ENCODE assay signal across 25 cellular contexts in the genomic region with DNA sequence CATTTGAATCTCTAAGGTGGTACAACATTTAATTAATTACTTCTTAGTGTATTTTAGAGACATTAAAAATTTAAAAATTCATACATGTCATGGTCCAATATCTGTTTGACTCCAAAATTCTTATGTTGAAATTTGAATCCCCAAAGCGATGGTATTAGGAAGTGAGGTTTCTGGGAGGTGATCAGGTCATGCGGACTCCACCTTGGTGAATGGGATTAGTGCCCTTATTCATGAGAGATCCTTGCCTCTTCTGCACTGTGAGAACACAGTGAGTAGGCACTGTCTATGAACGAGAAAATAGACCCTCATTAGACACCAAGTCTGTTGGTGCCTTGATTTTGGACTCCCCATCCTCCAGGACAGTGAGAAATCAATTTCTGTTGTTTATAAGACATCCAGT.
A peak's percentile ranks its signal among the peaks of the same experiment; 100 is the strongest.
DNase-seq lines count a peak whose midpoint lies in the region; ATAC-seq, FAIRE-seq and TF ChIP-seq lines count a peak whose summit lies in the region.
"Had no signal": no experiment of that assay in that cellular context is flagged by ENCODE, and none has a peak within 500 bp of the region (broad histone marks: within the 10 kb centered on the region; RNA-seq: fewer than 3 reads in every experiment).

No MANE protein-coding gene starts in this region.

- no peak overlapping the region for H2BK15ac ChIP-seq in IMR-90 (ENCODE audit: low read depth, low read length)

- dilution Hi-C loops in IMR-90 (cut with HindIII; ENCODE audit: low sequenced_read_pairs, unreplicated experiment) = no loop called here

- no peak overlapping the region for H2AK5ac ChIP-seq in IMR-90 (ENCODE audit: low read depth, low read length)

- H3K27me3 ChIP-seq in HepG2 (ENCODE audit: control insufficient read depth in 1 of 2, insufficient read depth in 2 of 2, low read length in 2 of 2) (no peaks in the 10 kb centered on the region), right lobe of liver (no peaks in the 10 kb centered on the region), IMR-90 (ENCODE audit: control insufficient read depth, insufficient read depth, low read length) (no peaks in the 10 kb centered on the region)
- H3K27me3 ChIP-seq: BE2C, BLaER1 had no signal

- peaks cover 7% of the 10 kb centered on the region for H3K79me2 ChIP-seq in HepG2 (ENCODE audit: insufficient read depth, low read length)

- no peak for TF ChIP-seq CTCF in HepG2 (CRISPR knock-in tag; IDR thresholded peaks at IDR 0.05)
- TF ChIP-seq CTCF in right lobe of liver (IDR thresholded peaks at IDR 0.05) = no peak
- no peak for TF ChIP-seq CTCF in IMR-90 (conservative IDR thresholded peaks at IDR 0.05; ENCODE audit: low read depth, low read length)

- H3K9ac ChIP-seq in HepG2 (ENCODE audit: insufficient read depth, low read depth, low read length) = no peak overlapping the region
- H3K9ac ChIP-seq in IMR-90 (ENCODE audit: low read depth, low read length) = no peak overlapping the region
- H3K9ac ChIP-seq: BLaER1 had no signal

- DNase-seq in HepG2 (ENCODE audit: low spot score) = no peak
- no peak for DNase-seq in right lobe of liver
- no peak for DNase-seq in IMR-90
- DNase-seq: 8988T; ACHN; BE2C; C1 segment of cervical spinal cord; CD4-positive, alpha-beta memory T cell; CD4-positive, CD25-positive, alpha-beta regulatory T cell; CD8-positive, alpha-beta memory T cell; COR-L47; DMS 273 treated with DMSO at 0.1 percent for 48 hours; DMS153; DMS53; DMS79; DND-41; EL; GDM1 had no signal

- CTCF ChIA-PET in HepG2 (lab: Yijun Ruan, JAX; ENCODE audit: low intra/inter-chr PET ratio, low total read pairs) (no interaction called here), IMR-90 (lab: Yijun Ruan, JAX) (no interaction called here)

- H3K4me2 ChIP-seq in HepG2 (ENCODE audit: low read depth, low read length) (no peak overlapping the region), IMR-90 (ENCODE audit: low read depth, low read length) (no peak overlapping the region)
- H3K4me2 ChIP-seq: BLaER1 had no signal

- H2BK20ac ChIP-seq in IMR-90 (ENCODE audit: low read depth, low read length) = no peak overlapping the region

- peaks cover 17 to 44% of the 10 kb centered on the region in 2 experiments for H3K79me1 ChIP-seq in IMR-90 (ENCODE audit: low read depth in 1 of 2, low read length in 2 of 2)

- H4K20me1 ChIP-seq in HepG2 (ENCODE audit: insufficient read depth, low read length) (0 out of 2 replicates have a peak, but pooled peaks cover 3% of the 10 kb centered on the region), IMR-90 (ENCODE audit: insufficient read depth, low read length) (peaks cover 8% of the 10 kb centered on the region; the same call in 1 of the 2 replicates)
- H4K20me1 ChIP-seq: BLaER1 had no signal

- peaks cover 7% of the 10 kb centered on the region; the same call in 1 of the 2 replicates for H3K9me1 ChIP-seq in IMR-90 (ENCODE audit: insufficient read depth, low read length)

- H3K4me1 ChIP-seq in HepG2 (ENCODE audit: insufficient read depth, low read length) (no peaks in the 10 kb centered on the region), right lobe of liver (no peaks in the 10 kb centered on the region), IMR-90 (ENCODE audit: control insufficient read depth, insufficient read depth, low read length) (no peaks in the 10 kb centered on the region)
- H3K4me1 ChIP-seq: BE2C, BLaER1 had no signal

- H3K23ac ChIP-seq in IMR-90 (ENCODE audit: low read depth, low read length) = no peak overlapping the region

- H2BK5ac ChIP-seq in IMR-90 (ENCODE audit: low read depth, low read length, poor library complexity, severe bottlenecking) = no peak overlapping the region

- H3K4me3 ChIP-seq in HepG2 (replicated peaks in 1 of 3; ENCODE audit: insufficient read depth in 1 of 3, low read depth in 2 of 3, low read length in 3 of 3) (no peak overlapping the region), right lobe of liver (no peak overlapping the region), IMR-90 (ENCODE audit: insufficient read depth, low read depth, low read length) (no peak overlapping the region)
- H3K4me3 ChIP-seq: BLaER1, GM12878 had no signal

- H2BK120ac ChIP-seq in IMR-90 (ENCODE audit: low read depth, low read length) = no peak overlapping the region

- H4K8ac ChIP-seq in IMR-90 (ENCODE audit: low read depth in 2 of 2, low read length in 2 of 2) = no peak overlapping the region

- TF ChIP-seq EP300 in HepG2 (IDR thresholded peaks at IDR 0.05; ENCODE audit: low read depth in 2 of 2, low read length in 2 of 2) (no peak), HepG2 (CRISPR knock-in tag; IDR thresholded peaks at IDR 0.05; ENCODE audit: borderline replicate concordance) (no peak)

- H3K9me3 ChIP-seq in HepG2 (ENCODE audit: low read length) (no peaks in the 10 kb centered on the region), right lobe of liver (no peaks in the 10 kb centered on the region), IMR-90 (ENCODE audit: control insufficient read depth, insufficient read depth, low read length) (no peaks in the 10 kb centered on the region)
- H3K9me3 ChIP-seq: BE2C, BLaER1 had no signal

- no peak; the same call in 1 of the 3 replicates for ATAC-seq in HepG2
- no peak for ATAC-seq in right lobe of liver
- no peak for ATAC-seq in IMR-90 (ENCODE audit: low read depth)
- ATAC-seq in HG03280 (IDR thresholded peaks at IDR 0.05; ENCODE audit: unreplicated experiment) = no peak
- no peak for ATAC-seq in GM19351 (IDR thresholded peaks at IDR 0.05; ENCODE audit: unreplicated experiment)
- ATAC-seq: GM12878 had no signal

- H3K4ac ChIP-seq in IMR-90 (ENCODE audit: low read depth, low read length) = no peak overlapping the region

- H3K27ac ChIP-seq in HepG2 (ENCODE audit: extremely low read length, insufficient read depth, low read length) (no peak overlapping the region), right lobe of liver (no peak overlapping the region), IMR-90 (ENCODE audit: insufficient read depth, low read length) (no peak overlapping the region)
- H3K27ac ChIP-seq: BLaER1 had no signal

- no peak for FAIRE-seq in HepG2 (lab: Jason Lieb, UNC)
- FAIRE-seq: A204.1, GM12878, GM12892, GM18507 had no signal

- no peak overlapping the region; the same call in 1 of the 2 replicates for H4K91ac ChIP-seq in IMR-90 (ENCODE audit: insufficient read depth, low read depth, low read length)

- BruUV-seq in HepG2 (replicated peaks; lab: Mats Ljungman, UMichigan) = no TSS peak
- no TSS peak for BruUV-seq in IMR-90 (replicated peaks; lab: Mats Ljungman, UMichigan)

- H4K5ac ChIP-seq in IMR-90 (ENCODE audit: low read depth, low read length) = no peak overlapping the region

- WGBS in HepG2 (ENCODE audit: low lambda C conversion rate) = 94% methylated on average over 3 of the region's 3 CpGs
- WGBS in right lobe of liver (ENCODE audit: insufficient coverage, low coverage, low lambda C conversion rate, missing lambda C conversion rate) = 91% methylated on average over 3 of the region's 3 CpGs
- WGBS in IMR-90 (ENCODE audit: extremely low coverage in 2 of 2, insufficient read length in 1 of 2), 2 experiments = no CpG with 5 or more reads among the region's 3 CpGs

- no peak overlapping the region for H2AK9ac ChIP-seq in IMR-90 (replicated peaks; ENCODE audit: low read depth, low read length, poor library complexity)

- H3K18ac ChIP-seq in IMR-90 (ENCODE audit: low read depth, low read length) = no peak overlapping the region

- H2AFZ ChIP-seq in HepG2 (ENCODE audit: low read length) (no peak overlapping the region), IMR-90 (replicated peaks; ENCODE audit: low read length, poor library complexity) (no peak overlapping the region)

- TF ChIP-seq POLR2A in HepG2 (IDR thresholded peaks at IDR 0.05; ENCODE audit: insufficient read depth in 1 of 2, low read depth in 2 of 2, low read length in 2 of 2) (no peak), right lobe of liver (IDR thresholded peaks at IDR 0.05) (no peak), IMR-90 (IDR thresholded peaks at IDR 0.05; ENCODE audit: low read depth, low read length) (no peak)

- POLR2A ChIA-PET in HepG2 (lab: Yijun Ruan, JAX) (no interaction called here), IMR-90 (lab: Charles Lee; ENCODE audit: unreplicated experiment) (no interaction called here)

- no peak overlapping the region for H3K56ac ChIP-seq in IMR-90 (ENCODE audit: extremely low read depth, insufficient read depth, low read length)

- 0 out of 2 replicates have a peak overlapping the region, but pooled peaks have one; percentile 29 for H3K14ac ChIP-seq in IMR-90 (replicated peaks; ENCODE audit: low read depth, low read length)

- no peak for TF ChIP-seq RAD21 in HepG2 (CRISPR knock-in tag; IDR thresholded peaks at IDR 0.05)
- TF ChIP-seq RAD21 in IMR-90 (IDR thresholded peaks at IDR 0.05; ENCODE audit: low read length) = no peak

- in situ Hi-C loops in HepG2 (cut with HindIII; ENCODE audit: extremely low pct_ligation_motif_present, low pct_unique_long_range_greater_than_20kb) (no loop called here), IMR-90 (cut with MboI; ENCODE audit: low sequenced_read_pairs) (no loop called here)

- intact Hi-C loops in HepG2 (cut with micrococcal nuclease; ENCODE audit: unreplicated experiment) = no loop called here
- intact Hi-C loops in right lobe of liver (cut with DNase I) = no loop called here
- intact Hi-C loops in IMR-90 (cut with micrococcal nuclease) = no loop called here

- H3K36me3 ChIP-seq in HepG2 (replicated peaks in 1 of 2; ENCODE audit: control insufficient read depth in 1 of 2, insufficient read depth in 2 of 2, low read length in 2 of 2) = peaks cover 4 to 7% of the 10 kb centered on the region in 2 experiments
- no peaks in the 10 kb centered on the region for H3K36me3 ChIP-seq in right lobe of liver
- H3K36me3 ChIP-seq in IMR-90 (ENCODE audit: control insufficient read depth, insufficient read depth, low read length) = peaks cover 4% of the 10 kb centered on the region; the same call in 1 of the 2 replicates
- H3K36me3 ChIP-seq: BE2C, BLaER1 had no signal

TF ChIP-seq in IMR-90, 13 proteins besides CTCF, POLR2A, EP300 and RAD21:
- TF ChIP-seq CHD1 (IDR thresholded peaks at IDR 0.05; ENCODE audit: low read depth, low read length) = no peak
- TF ChIP-seq CEBPB (IDR thresholded peaks at IDR 0.05; ENCODE audit: low read depth, low read length) = no peak
- no peak for TF ChIP-seq RFX5 (IDR thresholded peaks at IDR 0.05; ENCODE audit: low read depth, low read length)
- no peak for TF ChIP-seq MAZ (IDR thresholded peaks at IDR 0.05; ENCODE audit: borderline replicate concordance, low read depth, low read length)
- TF ChIP-seq RCOR1 (IDR thresholded peaks at IDR 0.05; ENCODE audit: insufficient replicate concordance, low read length) = no peak
- no peak for TF ChIP-seq MAFK (IDR thresholded peaks at IDR 0.05; ENCODE audit: low read depth, low read length)
- TF ChIP-seq, protein P1, sequence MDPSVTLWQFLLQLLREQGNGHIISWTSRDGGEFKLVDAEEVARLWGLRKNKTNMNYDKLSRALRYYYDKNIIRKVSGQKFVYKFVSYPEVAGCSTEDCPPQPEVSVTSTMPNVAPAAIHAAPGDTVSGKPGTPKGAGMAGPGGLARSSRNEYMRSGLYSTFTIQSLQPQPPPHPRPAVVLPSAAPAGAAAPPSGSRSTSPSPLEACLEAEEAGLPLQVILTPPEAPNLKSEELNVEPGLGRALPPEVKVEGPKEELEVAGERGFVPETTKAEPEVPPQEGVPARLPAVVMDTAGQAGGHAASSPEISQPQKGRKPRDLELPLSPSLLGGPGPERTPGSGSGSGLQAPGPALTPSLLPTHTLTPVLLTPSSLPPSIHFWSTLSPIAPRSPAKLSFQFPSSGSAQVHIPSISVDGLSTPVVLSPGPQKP (IDR thresholded peaks at IDR 0.05; ENCODE audit: borderline replicate concordance, low read depth, low read length) = no peak
